ENCODE assay signal across 8 cellular contexts in the genomic region with DNA sequence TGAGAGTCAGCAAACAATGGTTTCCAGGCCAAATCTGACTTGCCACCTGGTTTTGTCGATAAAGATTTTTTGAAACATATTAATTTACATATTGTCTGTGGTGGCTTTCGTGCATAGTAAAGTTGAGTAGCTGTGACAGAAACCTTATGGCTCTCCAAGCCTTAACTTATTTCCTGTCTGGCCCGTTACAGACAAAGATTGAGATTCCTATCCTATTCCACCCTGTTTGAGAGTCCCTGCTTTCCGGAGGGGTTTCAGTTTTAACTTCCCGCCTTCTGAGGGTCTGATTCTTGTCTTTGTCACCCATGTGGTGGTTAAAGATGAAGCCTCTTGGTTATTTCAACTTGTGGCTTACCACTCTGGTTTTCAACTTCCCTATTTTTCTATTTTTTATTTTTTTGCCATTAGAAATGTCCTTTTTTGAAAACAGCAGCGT. TPM values are rescaled to one million over a fixed set of nuclear protein-coding genes. Genes with fewer than 3 reads are reported as not detected.
DNase-seq lines count a peak whose midpoint lies in the region; ATAC-seq and TF ChIP-seq lines count a peak whose summit lies in the region.

No MANE protein-coding gene starts in this region.

- peak; percentile 43 for ATAC-seq in HG03064 (IDR thresholded peaks at IDR 0.05; ENCODE audit: low read depth, unreplicated experiment)

- no peaks in the 10 kb centered on the region for H3K27me3 Mint-ChIP-seq in activated T-cell treated with anti-CD3 and anti-CD28 coated beads, Interleukin-2, amount 50 U/mL, for 24 hours
- H3K27me3 Mint-ChIP-seq in T-helper 1 cell treated with Interleukin-12 subunit alpha and Interleukin-12 subunit beta and Interleukin-4 antibody, amounts not matched to agents 30 μg/mL and 1 μg/mL, for 36 hours (ENCODE audit: low read depth), result no peaks in the 10 kb centered on the region
- H3K27me3 Mint-ChIP-seq in nephron (ENCODE audit: low read depth) (no peaks in the 10 kb centered on the region), progenitor cell of endocrine pancreas (no peaks in the 10 kb centered on the region)

- TF ChIP-seq CTCF in nephron (IDR thresholded peaks at IDR 0.05; ENCODE audit: unreplicated experiment in 3 of 3) (no peak), progenitor cell of endocrine pancreas (IDR thresholded peaks at IDR 0.05; ENCODE audit: unreplicated experiment) (no peak)

- peaks cover 94% of the 10 kb centered on the region for H3K36me3 Mint-ChIP-seq in activated T-cell treated with anti-CD3 and anti-CD28 coated beads, Interleukin-2, amount 50 U/mL, for 24 hours (ENCODE audit: low read depth)
- peaks cover 37% of the 10 kb centered on the region for H3K36me3 Mint-ChIP-seq in T-helper 1 cell treated with Interleukin-12 subunit alpha and Interleukin-12 subunit beta and Interleukin-4 antibody, amounts not matched to agents 30 μg/mL and 1 μg/mL, for 36 hours (ENCODE audit: low read depth)
- H3K36me3 Mint-ChIP-seq in nephron (ENCODE audit: low read depth), result peaks cover 25% of the 10 kb centered on the region
- peaks cover 13% of the 10 kb centered on the region for H3K36me3 Mint-ChIP-seq in progenitor cell of endocrine pancreas (ENCODE audit: insufficient read depth)

- no peaks in the 10 kb centered on the region for H3K9me3 Mint-ChIP-seq in activated T-cell treated with anti-CD3 and anti-CD28 coated beads, Interleukin-2, amount 50 U/mL, for 24 hours
- H3K9me3 Mint-ChIP-seq in T-helper 1 cell treated with Interleukin-12 subunit alpha and Interleukin-12 subunit beta and Interleukin-4 antibody, amounts not matched to agents 30 μg/mL and 1 μg/mL, for 36 hours, result no peaks in the 10 kb centered on the region
- H3K9me3 Mint-ChIP-seq in nephron, result no peaks in the 10 kb centered on the region
- no peaks in the 10 kb centered on the region for H3K9me3 Mint-ChIP-seq in progenitor cell of endocrine pancreas (ENCODE audit: low read depth)

- H3K4me3 Mint-ChIP-seq in activated T-cell treated with anti-CD3 and anti-CD28 coated beads, Interleukin-2, amount 50 U/mL, for 24 hours, result peak overlapping the region; percentile 49
- H3K4me3 Mint-ChIP-seq in T-helper 1 cell treated with Interleukin-12 subunit alpha and Interleukin-12 subunit beta and Interleukin-4 antibody, amounts not matched to agents 30 μg/mL and 1 μg/mL, for 36 hours, result peak overlapping the region; percentile 57
- H3K4me3 Mint-ChIP-seq in nephron (no peak overlapping the region), progenitor cell of endocrine pancreas (ENCODE audit: low read depth) (no peak overlapping the region)

- DNase-seq in activated T-cell treated with anti-CD3 and anti-CD28 coated beads, Interleukin-2, amount 50 U/mL, for 24 hours, result no peak
- DNase-seq in activated T-cell treated with anti-CD3 and anti-CD28 coated beads for 4 hours, result no peak
- no peak for DNase-seq in progenitor cell of endocrine pancreas (ENCODE audit: low spot score, unreplicated experiment)
- DNase-seq in NCI-H1417 (lab: John Stamatoyannopoulos, UW), result no peak
- DNase-seq in hepatic stellate cell (ENCODE audit: low spot score), result no peak

- H3K4me1 Mint-ChIP-seq in activated T-cell treated with anti-CD3 and anti-CD28 coated beads, Interleukin-2, amount 50 U/mL, for 24 hours (ENCODE audit: low read depth), result peaks cover 80% of the 10 kb centered on the region
- peaks cover 59% of the 10 kb centered on the region for H3K4me1 Mint-ChIP-seq in T-helper 1 cell treated with Interleukin-12 subunit alpha and Interleukin-12 subunit beta and Interleukin-4 antibody, amounts not matched to agents 30 μg/mL and 1 μg/mL, for 36 hours (ENCODE audit: low read depth)
- H3K4me1 Mint-ChIP-seq in nephron (peaks cover 33% of the 10 kb centered on the region), progenitor cell of endocrine pancreas (ENCODE audit: low read depth) (peaks cover 13% of the 10 kb centered on the region)

- peak overlapping the region; percentile 87 for H3K27ac Mint-ChIP-seq in activated T-cell treated with anti-CD3 and anti-CD28 coated beads, Interleukin-2, amount 50 U/mL, for 24 hours
- H3K27ac Mint-ChIP-seq in T-helper 1 cell treated with Interleukin-12 subunit alpha and Interleukin-12 subunit beta and Interleukin-4 antibody, amounts not matched to agents 30 μg/mL and 1 μg/mL, for 36 hours, result peak overlapping the region; percentile 84
- H3K27ac Mint-ChIP-seq in nephron, result peak overlapping the region in 2 of 3 experiments; percentile 28 to 83
- H3K27ac Mint-ChIP-seq in progenitor cell of endocrine pancreas, result no peak overlapping the region

RNA-seq across cellular contexts. Expression of a gene that starts 11.4 kb away (rescaled TPM):
- 30.0 and 36.4 TPM in 2 replicates for total RNA-seq in progenitor cell of endocrine pancreas

Comparison
In these comparisons a context has a peak if more than half of its experiments do, and no peak if none do; other contexts are left out.
1. H3K4me3 Mint-ChIP-seq: peak in activated T-cell treated with anti-CD3 and anti-CD28 coated beads, Interleukin-2, amount 50 U/mL, for 24 hours (single experiment) and T-helper 1 cell treated with Interleukin-12 subunit alpha and Interleukin-12 subunit beta and Interleukin-4 antibody, amounts not matched to agents 30 μg/mL and 1 μg/mL, for 36 hours (single experiment); none in nephron (0 of 3) and progenitor cell of endocrine pancreas (single experiment).